ENCODE assay signal across 2 cellular contexts in the genomic region with DNA sequence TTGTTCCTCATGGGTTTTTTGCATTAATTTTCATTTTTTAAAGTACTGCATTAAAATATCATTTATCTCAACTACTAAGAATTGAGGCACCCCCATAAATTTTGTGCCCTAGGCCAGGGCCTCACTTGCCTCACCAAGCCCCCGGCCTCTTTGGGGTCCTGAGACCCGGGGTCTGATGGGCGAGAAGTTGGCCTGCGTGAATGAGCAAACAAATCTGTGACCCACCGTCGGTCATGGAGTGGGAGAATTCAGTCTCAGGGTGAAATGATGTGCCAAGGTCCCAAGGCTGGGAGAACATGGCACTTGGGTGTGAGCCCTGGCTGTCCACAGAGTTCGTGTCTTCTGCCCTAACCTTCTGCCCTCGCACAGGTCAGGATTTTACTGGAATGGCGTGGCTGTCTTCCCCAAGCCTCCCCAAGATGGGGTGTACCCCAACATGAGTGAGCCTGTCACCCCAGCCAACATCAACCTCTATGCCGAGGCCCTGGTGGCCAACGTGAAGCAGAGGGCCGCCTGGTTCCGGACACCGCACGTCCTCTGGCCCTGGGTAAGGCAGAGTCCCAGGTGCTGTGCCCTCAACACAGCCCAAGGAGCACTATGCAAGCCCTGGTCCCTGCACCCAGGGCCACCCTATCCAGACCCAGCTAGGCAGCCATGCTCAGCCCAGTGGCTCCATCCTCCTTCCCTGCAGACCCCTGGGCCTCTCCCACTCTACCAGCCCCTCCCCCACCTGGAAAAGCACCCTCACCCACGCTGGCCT.
TF ChIP-seq lines count a peak whose summit lies in the region.

No MANE protein-coding gene starts in this region.

TF ChIP-seq in HepG2, 621 proteins besides CTCF, POLR2A, EP300 and RAD21:
- TF ChIP-seq ZHX1 (CRISPR knock-in tag; IDR thresholded peaks at IDR 0.05; ENCODE audit: low read depth) = no peak
- TF ChIP-seq ZNF724P (CRISPR knock-in tag; IDR thresholded peaks at IDR 0.05; ENCODE audit: borderline replicate concordance) = no peak
- no peak for TF ChIP-seq JUND (CRISPR knock-in tag; IDR thresholded peaks at IDR 0.05)
- TF ChIP-seq AGO2 (optimal IDR thresholded peaks at IDR 0.05; ENCODE audit: low read depth, low read length) = peak; percentile 54
- TF ChIP-seq, protein P1, sequence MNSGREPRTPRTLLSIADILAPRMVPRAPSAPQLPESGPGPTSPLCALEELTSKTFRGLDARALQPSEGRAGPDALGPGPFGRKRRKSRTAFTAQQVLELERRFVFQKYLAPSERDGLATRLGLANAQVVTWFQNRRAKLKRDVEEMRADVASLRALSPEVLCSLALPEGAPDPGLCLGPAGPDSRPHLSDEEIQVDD (CRISPR knock-in tag; IDR thresholded peaks at IDR 0.05; ENCODE audit: borderline replicate concordance) = no peak
- TF ChIP-seq, protein P2, sequence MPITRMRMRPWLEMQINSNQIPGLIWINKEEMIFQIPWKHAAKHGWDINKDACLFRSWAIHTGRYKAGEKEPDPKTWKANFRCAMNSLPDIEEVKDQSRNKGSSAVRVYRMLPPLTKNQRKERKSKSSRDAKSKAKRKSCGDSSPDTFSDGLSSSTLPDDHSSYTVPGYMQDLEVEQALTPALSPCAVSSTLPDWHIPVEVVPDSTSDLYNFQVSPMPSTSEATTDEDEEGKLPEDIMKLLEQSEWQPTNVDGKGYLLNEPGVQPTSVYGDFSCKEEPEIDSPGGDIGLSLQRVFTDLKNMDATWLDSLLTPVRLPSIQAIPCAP (CRISPR knock-in tag; IDR thresholded peaks at IDR 0.05; ENCODE audit: low read depth) = no peak
- TF ChIP-seq, protein P3, sequence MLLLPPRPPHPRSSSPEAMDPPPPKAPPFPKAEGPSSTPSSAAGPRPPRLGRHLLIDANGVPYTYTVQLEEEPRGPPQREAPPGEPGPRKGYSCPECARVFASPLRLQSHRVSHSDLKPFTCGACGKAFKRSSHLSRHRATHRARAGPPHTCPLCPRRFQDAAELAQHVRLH (CRISPR knock-in tag; IDR thresholded peaks at IDR 0.05; ENCODE audit: borderline replicate concordance, low read depth) = no peak

TF ChIP-seq in HEK293, 187 proteins besides CTCF, POLR2A, EP300 and RAD21:
- TF ChIP-seq EGR2 (tag by site-specific recombination; IDR thresholded peaks at IDR 0.05; ENCODE audit: low read depth) = 0 out of 2 replicates have a peak, but pooled peaks have one; percentile 23
- 0 out of 2 replicates have a peak, but pooled peaks have one; percentile 18 for TF ChIP-seq ZFHX2 (tag by site-specific recombination; conservative IDR thresholded peaks at IDR 0.05)
- no peak for TF ChIP-seq MEIS1 (CRISPR knock-in tag; IDR thresholded peaks at IDR 0.05; ENCODE audit: borderline replicate concordance)
- no peak for TF ChIP-seq ZNF138 (tag by site-specific recombination; IDR thresholded peaks at IDR 0.05; ENCODE audit: borderline replicate concordance)
